Comparison of ENCODE assay signal across 1 cellular context in the genomic region with DNA sequence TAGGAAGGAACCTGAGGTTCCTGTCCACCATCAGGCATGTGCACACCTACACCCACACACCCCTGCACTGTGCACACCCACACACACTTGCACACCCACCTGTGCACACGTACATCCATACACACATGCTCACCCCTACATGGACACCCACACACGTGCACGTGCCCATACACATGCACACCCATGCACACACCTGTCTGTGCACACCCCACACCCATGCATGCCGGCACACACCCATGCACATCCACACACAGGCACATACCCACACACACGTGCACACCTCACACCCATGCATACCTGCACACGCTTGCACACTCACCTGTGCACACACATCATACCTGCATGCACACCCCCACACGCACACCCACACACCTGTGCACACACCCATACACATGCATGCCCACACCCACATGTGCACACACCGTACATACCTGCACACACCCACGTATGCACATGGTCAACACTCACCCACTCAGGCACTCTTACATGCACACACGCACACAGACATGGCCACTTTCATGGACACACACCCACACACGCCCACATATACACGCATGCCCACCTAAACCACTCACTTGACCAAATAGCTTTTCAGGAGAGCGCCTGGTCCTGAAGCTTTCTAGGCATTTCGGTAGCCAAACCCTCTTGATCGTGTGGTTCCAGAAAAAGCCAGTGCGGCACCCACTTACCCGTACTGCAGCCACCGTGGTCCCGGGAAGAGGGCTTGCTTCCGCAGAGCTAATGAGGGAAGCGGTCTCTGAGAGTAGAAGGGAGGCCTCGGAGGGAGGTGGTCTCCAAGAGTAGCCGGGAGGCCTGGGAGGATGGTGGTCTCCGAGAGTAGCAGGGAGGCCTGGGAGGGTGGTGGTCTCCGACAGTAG.
TF ChIP-seq lines count a peak whose summit lies in the region.

No MANE protein-coding gene starts in this region.

TF ChIP-seq in K562, 482 proteins besides CTCF, POLR2A, EP300 and RAD21:
- no peak for TF ChIP-seq FOXP1 (CRISPR knock-in tag; IDR thresholded peaks at IDR 0.05)
- peak; percentile 60 for TF ChIP-seq EGR1 (conservative IDR thresholded peaks at IDR 0.05)
- no peak for TF ChIP-seq YBX1 (IDR thresholded peaks at IDR 0.05)
- no peak for TF ChIP-seq ZKSCAN8 (CRISPR knock-in tag; IDR thresholded peaks at IDR 0.05)
- TF ChIP-seq, protein P1, sequence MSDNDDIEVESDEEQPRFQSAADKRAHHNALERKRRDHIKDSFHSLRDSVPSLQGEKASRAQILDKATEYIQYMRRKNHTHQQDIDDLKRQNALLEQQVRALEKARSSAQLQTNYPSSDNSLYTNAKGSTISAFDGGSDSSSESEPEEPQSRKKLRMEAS (CRISPR knock-in tag; IDR thresholded peaks at IDR 0.05) = peak; percentile 32; the same call in 1 of the 2 replicates
- no peak for TF ChIP-seq ZNF134 (CRISPR knock-in tag; conservative IDR thresholded peaks at IDR 0.05)
- TF ChIP-seq, protein P2, sequence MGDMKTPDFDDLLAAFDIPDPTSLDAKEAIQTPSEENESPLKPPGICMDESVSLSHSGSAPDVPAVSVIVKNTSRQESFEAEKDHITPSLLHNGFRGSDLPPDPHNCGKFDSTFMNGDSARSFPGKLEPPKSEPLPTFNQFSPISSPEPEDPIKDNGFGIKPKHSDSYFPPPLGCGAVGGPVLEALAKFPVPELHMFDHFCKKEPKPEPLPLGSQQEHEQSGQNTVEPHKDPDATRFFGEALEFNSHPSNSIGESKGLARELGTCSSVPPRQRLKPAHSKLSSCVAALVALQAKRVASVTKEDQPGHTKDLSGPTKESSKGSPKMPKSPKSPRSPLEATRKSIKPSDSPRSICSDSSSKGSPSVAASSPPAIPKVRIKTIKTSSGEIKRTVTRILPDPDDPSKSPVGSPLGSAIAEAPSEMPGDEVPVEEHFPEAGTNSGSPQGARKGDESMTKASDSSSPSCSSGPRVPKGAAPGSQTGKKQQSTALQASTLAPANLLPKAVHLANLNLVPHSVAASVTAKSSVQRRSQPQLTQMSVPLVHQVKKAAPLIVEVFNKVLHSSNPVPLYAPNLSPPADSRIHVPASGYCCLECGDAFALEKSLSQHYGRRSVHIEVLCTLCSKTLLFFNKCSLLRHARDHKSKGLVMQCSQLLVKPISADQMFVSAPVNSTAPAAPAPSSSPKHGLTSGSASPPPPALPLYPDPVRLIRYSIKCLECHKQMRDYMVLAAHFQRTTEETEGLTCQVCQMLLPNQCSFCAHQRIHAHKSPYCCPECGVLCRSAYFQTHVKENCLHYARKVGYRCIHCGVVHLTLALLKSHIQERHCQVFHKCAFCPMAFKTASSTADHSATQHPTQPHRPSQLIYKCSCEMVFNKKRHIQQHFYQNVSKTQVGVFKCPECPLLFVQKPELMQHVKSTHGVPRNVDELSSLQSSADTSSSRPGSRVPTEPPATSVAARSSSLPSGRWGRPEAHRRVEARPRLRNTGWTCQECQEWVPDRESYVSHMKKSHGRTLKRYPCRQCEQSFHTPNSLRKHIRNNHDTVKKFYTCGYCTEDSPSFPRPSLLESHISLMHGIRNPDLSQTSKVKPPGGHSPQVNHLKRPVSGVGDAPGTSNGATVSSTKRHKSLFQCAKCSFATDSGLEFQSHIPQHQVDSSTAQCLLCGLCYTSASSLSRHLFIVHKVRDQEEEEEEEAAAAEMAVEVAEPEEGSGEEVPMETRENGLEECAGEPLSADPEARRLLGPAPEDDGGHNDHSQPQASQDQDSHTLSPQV (IDR thresholded peaks at IDR 0.05) = no peak
- TF ChIP-seq CHD1 (IDR thresholded peaks at IDR 0.05; ENCODE audit: low read length) = no peak
- no peak for TF ChIP-seq IRF2 (CRISPR knock-in tag; IDR thresholded peaks at IDR 0.05)
- no peak for TF ChIP-seq ZBTB1 (CRISPR knock-in tag; IDR thresholded peaks at IDR 0.05; ENCODE audit: borderline replicate concordance, low read depth)
